Comparison of ENCODE assay signal across 1 cellular context in genomic region chr1:46603858-46604549, GRCh38.
A peak's percentile ranks its signal among the peaks of the same experiment; 100 is the strongest.
TF ChIP-seq lines count a peak whose summit lies in the region.

TSS of gene MKNK1 (minus strand) at chr1:46604268. CDS start at chr1:46583327, 20,941 bp downstream.

TF ChIP-seq in GM12878, 131 proteins besides CTCF, POLR2A, EP300 and RAD21 (continued from another document and continues in another):
- TF ChIP-seq ZBTB33 (IDR thresholded peaks at IDR 0.05) (no peak), ZNF384 (IDR thresholded peaks at IDR 0.05; ENCODE audit: borderline replicate concordance, low read depth, low read length) (no peak), YY1 (IDR thresholded peaks at IDR 0.05; ENCODE audit: low read depth, low read length) (no peak), POU2F2 (IDR thresholded peaks at IDR 0.05; ENCODE audit: borderline replicate concordance, low read depth, low read length) (0 out of 3 replicates have a peak, but pooled peaks have one; percentile 11), E4F1 (IDR thresholded peaks at IDR 0.05; ENCODE audit: borderline replicate concordance, partially characterized antibody) (peak; percentile 82), POLR2AphosphoS2 (IDR thresholded peaks at IDR 0.05; ENCODE audit: low read depth, low read length) (peak; percentile 98), BACH1 (IDR thresholded peaks at IDR 0.05; ENCODE audit: borderline replicate concordance) (peak; percentile 71; the same call in 1 of the 2 replicates), MAX (IDR thresholded peaks at IDR 0.05; ENCODE audit: low read depth, low read length) (peak; percentile 15; the same call in 1 of the 2 replicates), RFX5 (IDR thresholded peaks at IDR 0.05; ENCODE audit: low read depth, low read length) (no peak), GATAD2B (conservative IDR thresholded peaks at IDR 0.05; ENCODE audit: low read depth) (peak; percentile 62), ESRRA (IDR thresholded peaks at IDR 0.05; ENCODE audit: low read length) (no peak), SIX5 (IDR thresholded peaks at IDR 0.05; ENCODE audit: low read depth, low read length, severe bottlenecking) (no peak), EED (IDR thresholded peaks at IDR 0.05; ENCODE audit: low read depth) (no peak), JUND (IDR thresholded peaks at IDR 0.05; ENCODE audit: low read depth, low read length) (no peak), ZZZ3 (IDR thresholded peaks at IDR 0.05; ENCODE audit: control insufficient read depth, insufficient read length, low read depth) (no peak), KLF5 (IDR thresholded peaks at IDR 0.05; ENCODE audit: partially characterized antibody) (no peak), TCF12 (IDR thresholded peaks at IDR 0.05; ENCODE audit: low read depth, low read length) (peak; percentile 10; the same call in 1 of the 2 replicates), FOS (IDR thresholded peaks at IDR 0.05; ENCODE audit: borderline replicate concordance, extremely low read depth, insufficient read length) (no peak), SREBF2 (IDR thresholded peaks at IDR 0.05; ENCODE audit: low read length) (no peak), JUNB (IDR thresholded peaks at IDR 0.05) (no peak), PAX8 (IDR thresholded peaks at IDR 0.05) (no peak), SMAD5 (IDR thresholded peaks at IDR 0.05; ENCODE audit: low read depth) (peak; percentile 94; the same call in 1 of the 2 replicates), DPF2 (IDR thresholded peaks at IDR 0.05) (no peak), ZNF687 (IDR thresholded peaks at IDR 0.05) (peak; percentile 21; the same call in 1 of the 2 replicates), ZNF24 (IDR thresholded peaks at IDR 0.05) (no peak), BCL11A (IDR thresholded peaks at IDR 0.05; ENCODE audit: low read depth, low read length) (no peak), E2F8 (IDR thresholded peaks at IDR 0.05; ENCODE audit: low read depth, partially characterized antibody) (peak; percentile 25), MYB (IDR thresholded peaks at IDR 0.05; ENCODE audit: borderline replicate concordance, low read depth, low read length) (no peak), HDAC6 (IDR thresholded peaks at IDR 0.05; ENCODE audit: unreplicated experiment) (no peak), MYC (IDR thresholded peaks at IDR 0.05; ENCODE audit: insufficient read depth, insufficient read length, insufficient replicate concordance, low read length, severe bottlenecking) (no peak), NR2C2 (IDR thresholded peaks at IDR 0.05; ENCODE audit: borderline replicate concordance, control insufficient read depth, insufficient read length, low read depth) (no peak), STAT1 (conservative IDR thresholded peaks at IDR 0.05) (no peak), LARP7 (IDR thresholded peaks at IDR 0.05) (0 out of 2 replicates have a peak, but pooled peaks have one; percentile 19), RELA (IDR thresholded peaks at IDR 0.05; ENCODE audit: borderline replicate concordance, partially characterized antibody) (peak; percentile 60), HDGF (IDR thresholded peaks at IDR 0.05) (peak; percentile 93), PML (IDR thresholded peaks at IDR 0.05; ENCODE audit: low read length) (peak; percentile 91), POLR2AphosphoS5 (IDR thresholded peaks at IDR 0.05; ENCODE audit: low read length) (peak; percentile 90), ZNF207 (IDR thresholded peaks at IDR 0.05; ENCODE audit: borderline replicate concordance) (no peak), PBX3 (IDR thresholded peaks at IDR 0.05; ENCODE audit: insufficient replicate concordance, low read depth, low read length) (no peak), SMAD1 (IDR thresholded peaks at IDR 0.05; ENCODE audit: low read depth, partially characterized antibody) (no peak), SIN3A (IDR thresholded peaks at IDR 0.05; ENCODE audit: low read depth, low read length) (no peak; the same call in 1 of the 2 replicates), ZNF217 (IDR thresholded peaks at IDR 0.05) (no peak), CHD1 (IDR thresholded peaks at IDR 0.05; ENCODE audit: low read depth, low read length) (no peak), RBBP5 (conservative IDR thresholded peaks at IDR 0.05) (no peak), SREBF1 (IDR thresholded peaks at IDR 0.05; ENCODE audit: low read length) (no peak), PAX5 (IDR thresholded peaks at IDR 0.05; ENCODE audit: borderline replicate concordance, low read depth, low read length) (peak; percentile 5; the same call in 1 of the 2 replicates), ZNF622 (IDR thresholded peaks at IDR 0.05) (no peak)
- TF ChIP-seq, protein P1, sequence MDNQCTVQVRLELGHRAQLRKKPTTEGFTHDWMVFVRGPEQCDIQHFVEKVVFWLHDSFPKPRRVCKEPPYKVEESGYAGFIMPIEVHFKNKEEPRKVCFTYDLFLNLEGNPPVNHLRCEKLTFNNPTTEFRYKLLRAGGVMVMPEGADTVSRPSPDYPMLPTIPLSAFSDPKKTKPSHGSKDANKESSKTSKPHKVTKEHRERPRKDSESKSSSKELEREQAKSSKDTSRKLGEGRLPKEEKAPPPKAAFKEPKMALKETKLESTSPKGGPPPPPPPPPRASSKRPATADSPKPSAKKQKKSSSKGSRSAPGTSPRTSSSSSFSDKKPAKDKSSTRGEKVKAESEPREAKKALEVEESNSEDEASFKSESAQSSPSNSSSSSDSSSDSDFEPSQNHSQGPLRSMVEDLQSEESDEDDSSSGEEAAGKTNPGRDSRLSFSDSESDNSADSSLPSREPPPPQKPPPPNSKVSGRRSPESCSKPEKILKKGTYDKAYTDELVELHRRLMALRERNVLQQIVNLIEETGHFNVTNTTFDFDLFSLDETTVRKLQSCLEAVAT (IDR thresholded peaks at IDR 0.05): 0 out of 2 replicates have a peak, but pooled peaks have one; percentile 59
- TF ChIP-seq, protein P2, sequence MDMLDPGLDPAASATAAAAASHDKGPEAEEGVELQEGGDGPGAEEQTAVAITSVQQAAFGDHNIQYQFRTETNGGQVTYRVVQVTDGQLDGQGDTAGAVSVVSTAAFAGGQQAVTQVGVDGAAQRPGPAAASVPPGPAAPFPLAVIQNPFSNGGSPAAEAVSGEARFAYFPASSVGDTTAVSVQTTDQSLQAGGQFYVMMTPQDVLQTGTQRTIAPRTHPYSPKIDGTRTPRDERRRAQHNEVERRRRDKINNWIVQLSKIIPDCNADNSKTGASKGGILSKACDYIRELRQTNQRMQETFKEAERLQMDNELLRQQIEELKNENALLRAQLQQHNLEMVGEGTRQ (IDR thresholded peaks at IDR 0.05; ENCODE audit: borderline replicate concordance, low read depth, low read length): peak; percentile 25
- TF ChIP-seq, protein P3, sequence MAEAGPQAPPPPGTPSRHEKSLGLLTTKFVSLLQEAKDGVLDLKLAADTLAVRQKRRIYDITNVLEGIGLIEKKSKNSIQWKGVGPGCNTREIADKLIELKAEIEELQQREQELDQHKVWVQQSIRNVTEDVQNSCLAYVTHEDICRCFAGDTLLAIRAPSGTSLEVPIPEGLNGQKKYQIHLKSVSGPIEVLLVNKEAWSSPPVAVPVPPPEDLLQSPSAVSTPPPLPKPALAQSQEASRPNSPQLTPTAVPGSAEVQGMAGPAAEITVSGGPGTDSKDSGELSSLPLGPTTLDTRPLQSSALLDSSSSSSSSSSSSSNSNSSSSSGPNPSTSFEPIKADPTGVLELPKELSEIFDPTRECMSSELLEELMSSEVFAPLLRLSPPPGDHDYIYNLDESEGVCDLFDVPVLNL (IDR thresholded peaks at IDR 0.05; ENCODE audit: low read depth, low read length): no peak
- TF ChIP-seq, protein P4, sequence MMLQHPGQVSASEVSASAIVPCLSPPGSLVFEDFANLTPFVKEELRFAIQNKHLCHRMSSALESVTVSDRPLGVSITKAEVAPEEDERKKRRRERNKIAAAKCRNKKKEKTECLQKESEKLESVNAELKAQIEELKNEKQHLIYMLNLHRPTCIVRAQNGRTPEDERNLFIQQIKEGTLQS (IDR thresholded peaks at IDR 0.05; ENCODE audit: borderline replicate concordance, extremely low read depth, low read depth, low read length): 0 out of 2 replicates have a peak, but pooled peaks have one; percentile 0
